In the genomic region with DNA sequence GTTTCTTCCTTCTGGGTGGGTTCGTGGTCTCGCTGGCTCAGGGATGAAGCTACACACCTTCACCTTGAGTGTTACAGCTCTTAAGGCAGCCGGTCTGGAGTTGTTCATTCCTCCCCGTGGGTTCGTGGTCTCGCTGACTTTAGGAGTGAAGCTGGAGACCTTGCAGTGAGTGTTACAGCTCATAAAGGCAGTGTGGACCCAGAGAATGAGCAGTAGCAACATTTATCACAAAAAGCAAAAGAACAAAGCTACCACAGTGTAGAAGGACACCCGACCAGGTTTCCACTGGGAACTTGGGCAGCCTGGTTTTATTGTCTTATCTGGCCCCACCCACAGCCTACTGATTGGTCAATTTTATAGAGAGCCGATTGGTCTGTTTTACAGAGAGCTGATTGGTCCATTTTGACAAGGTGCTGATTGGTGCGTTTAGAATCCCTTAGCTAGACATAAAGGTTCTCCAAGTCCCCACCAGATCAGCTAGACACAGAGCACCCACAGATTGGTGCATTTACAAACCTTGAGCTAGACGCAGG, we compare ENCODE assay signal across 16 cellular contexts. TPM values are rescaled to one million over a fixed set of nuclear protein-coding genes. Genes with fewer than 3 reads are reported as not detected.
DNase-seq lines count a peak whose midpoint lies in the region; ATAC-seq, FAIRE-seq and TF ChIP-seq lines count a peak whose summit lies in the region.
"Had no signal": no experiment of that assay in that cellular context is flagged by ENCODE, and none has a peak within 500 bp of the region (broad histone marks: within the 10 kb centered on the region; RNA-seq: fewer than 3 reads in every experiment).

No MANE protein-coding gene starts in this region.

- H2BK15ac ChIP-seq in neuronal stem cell (ENCODE audit: low read length), result no peak overlapping the region

- no peaks in the 10 kb centered on the region for H3K9me1 ChIP-seq in K562 (ENCODE audit: control insufficient read depth, insufficient read depth, low read length)

- no peak overlapping the region for H3K9ac ChIP-seq in SK-N-SH
- H3K9ac ChIP-seq in K562 (ENCODE audit: insufficient read depth in 1 of 2, low read depth in 2 of 2, low read length in 2 of 2), result peak overlapping the region in 1 of 2 experiments; percentile 23; a peak in 1 of 4 replicates
- no peak overlapping the region for H3K9ac ChIP-seq in neuronal stem cell (ENCODE audit: low read depth, low read length, poor library complexity)
- H3K9ac ChIP-seq: BLaER1 had no signal

- H3K27me3 ChIP-seq in SK-N-SH (ENCODE audit: insufficient read depth) (no peaks in the 10 kb centered on the region), K562 (ENCODE audit: control insufficient read depth in 2 of 2, insufficient read depth in 2 of 2, low read length in 2 of 2) (no peaks in the 10 kb centered on the region; a peak in 1 of 5 replicates), neuronal stem cell (ENCODE audit: control insufficient read depth in 3 of 3, insufficient read depth in 3 of 3, low read depth in 1 of 3, low read length in 3 of 3) (peaks cover 0 to 7% (median 0%) of the 10 kb centered on the region in 3 experiments)
- H3K27me3 ChIP-seq: BLaER1 had no signal

- BruUV-seq in K562 (replicated peaks; lab: Mats Ljungman, UMichigan), result no TSS peak

- no peak overlapping the region for H2BK120ac ChIP-seq in neuronal stem cell (ENCODE audit: low read depth, low read length)

- H3K18ac ChIP-seq in neuronal stem cell (ENCODE audit: low read length), result no peak overlapping the region

- CTCF ChIA-PET in SK-N-SH (lab: Yijun Ruan, JAX) (no interaction called here), K562 (lab: Yijun Ruan, JAX; ENCODE audit: low intra/inter-chr PET ratio) (no interaction called here)
- CTCF ChIA-PET in activated naive CD4-positive, alpha-beta T cell treated with anti-CD3 and anti-CD28 coated beads for 36 hours (lab: Charles Lee), result interaction anchor here (0.6 kb wide), 1 partner anchor 360 kb away, joined by 4 read pairs; no protein-coding TSS in a partner anchor

- no peaks in the 10 kb centered on the region for H3K79me1 ChIP-seq in neuronal stem cell (ENCODE audit: low read depth, low read length)

- no peak overlapping the region for H3K27ac Mint-ChIP-seq in activated naive CD4-positive, alpha-beta T cell treated with anti-CD3 and anti-CD28 coated beads for 36 hours

- H3K4ac ChIP-seq in neuronal stem cell (ENCODE audit: low read length), result no peak overlapping the region

- H4K20me1 ChIP-seq in SK-N-SH (ENCODE audit: insufficient read depth), result no peaks in the 10 kb centered on the region
- no peaks in the 10 kb centered on the region for H4K20me1 ChIP-seq in K562 (replicated peaks; ENCODE audit: control insufficient read depth, insufficient read depth, low read length)
- H4K20me1 ChIP-seq: BLaER1 had no signal

- no peaks in the 10 kb centered on the region for H3K4me1 ChIP-seq in SK-N-SH (ENCODE audit: control insufficient read depth in 1 of 2, insufficient read depth in 2 of 2, low read depth in 1 of 2, low read length in 1 of 2)
- no peaks in the 10 kb centered on the region; a peak in 1 of 5 replicates for H3K4me1 ChIP-seq in K562 (replicated peaks in 1 of 2; ENCODE audit: control insufficient read depth in 2 of 2, insufficient read depth in 2 of 2, low read length in 2 of 2)
- H3K4me1 ChIP-seq in neuronal stem cell (ENCODE audit: control insufficient read depth in 2 of 2, insufficient read depth in 1 of 2, low read depth in 1 of 2, low read length in 2 of 2), result no peaks in the 10 kb centered on the region
- H3K4me1 ChIP-seq: BLaER1, HAP-1 had no signal

- DNase-seq in SK-N-SH, result no peak
- peak in 1 of 4 experiments; percentile 27 for DNase-seq in K562 (ENCODE audit: extremely low read depth in 1 of 4, low spot score in 3 of 4)
- DNase-seq in neuronal stem cell (ENCODE audit: low spot score), result no peak
- DNase-seq in activated naive CD4-positive, alpha-beta T cell treated with anti-CD3 and anti-CD28 coated beads for 36 hours, result no peak
- DNase-seq in NCI-H1436 (lab: John Stamatoyannopoulos, UW), result no peak
- DNase-seq in erythroblast (lab: John Stamatoyannopoulos, UW), result no peak
- DNase-seq: CD4-positive, alpha-beta memory T cell; DMS153; DMS79; GDM1 had no signal

- no peak for ATAC-seq in SK-N-SH treated with all-trans-retinoic acid at 6 μM for 48 hours
- peak; percentile 80 for ATAC-seq in K562
- ATAC-seq: GM12878 had no signal

- H3K9me3 ChIP-seq in SK-N-SH (no peaks in the 10 kb centered on the region), K562 (replicated peaks; ENCODE audit: control insufficient read depth, insufficient read depth, low read depth, low read length) (no peaks in the 10 kb centered on the region; the same call in 1 of the 2 replicates), neuronal stem cell (replicated peaks in 1 of 2; ENCODE audit: control insufficient read depth in 2 of 2, insufficient read depth in 1 of 2, low read depth in 1 of 2, low read length in 2 of 2) (peaks cover 0 to 1% of the 10 kb centered on the region in 2 donors)
- H3K9me3 ChIP-seq: HAP-1 had no signal

- no peak overlapping the region for H4K91ac ChIP-seq in neuronal stem cell (ENCODE audit: low read depth, low read length, poor library complexity)

- no peaks in the 10 kb centered on the region for H3K9me3 Mint-ChIP-seq in activated naive CD4-positive, alpha-beta T cell treated with anti-CD3 and anti-CD28 coated beads for 36 hours
- H3K9me3 Mint-ChIP-seq: CD4-positive, alpha-beta memory T cell had no signal

- TF ChIP-seq POLR2A in K562 (conservative IDR thresholded peaks at IDR 0.05), result peak; percentile 52; the same call in 1 of the 2 replicates
- no peak for TF ChIP-seq POLR2A in erythroblast (IDR thresholded peaks at IDR 0.05; ENCODE audit: low read length)

- peak; percentile 56 for FAIRE-seq in K562 (lab: Jason Lieb, UNC)
- FAIRE-seq: GM12878 had no signal

- H3K9me2 ChIP-seq in SK-N-SH, result no peaks in the 10 kb centered on the region

- intact Hi-C loops in K562 (cut with micrococcal nuclease), result loop anchor here (10.0 kb wide), 1 partner anchor 157 kb away; no protein-coding TSS in a partner anchor
- intact Hi-C loops in activated naive CD4-positive, alpha-beta T cell treated with anti-CD3 and anti-CD28 coated beads for 36 hours (cut with micrococcal nuclease), result no loop called here

- H3K4me1 Mint-ChIP-seq in activated naive CD4-positive, alpha-beta T cell treated with anti-CD3 and anti-CD28 coated beads for 36 hours (ENCODE audit: low read depth), result no peaks in the 10 kb centered on the region

- H3K36me3 ChIP-seq in SK-N-SH (replicated peaks in 1 of 2; ENCODE audit: control insufficient read depth in 1 of 2, insufficient read depth in 2 of 2, low read length in 1 of 2) (no peaks in the 10 kb centered on the region), K562 (ENCODE audit: control insufficient read depth, insufficient read depth, low read length) (no peaks in the 10 kb centered on the region), neuronal stem cell (replicated peaks in 1 of 2; ENCODE audit: control insufficient read depth in 2 of 2, insufficient read depth in 2 of 2, low read length in 2 of 2) (no peaks in the 10 kb centered on the region)
- H3K36me3 ChIP-seq: BLaER1, HAP-1 had no signal

- in situ Hi-C loops in K562 (cut with MboI), result no loop called here

- no peak overlapping the region for H4K8ac ChIP-seq in neuronal stem cell (ENCODE audit: low read depth, low read length)

- H3K27ac ChIP-seq in SK-N-SH (ENCODE audit: low read depth in 2 of 2, low read length in 1 of 2) (no peak overlapping the region), K562 (ENCODE audit: extremely low read depth, low read depth, low read length) (no peak overlapping the region; the same call in 2 of the 3 replicates), neuronal stem cell (replicated peaks; ENCODE audit: low read length) (no peak overlapping the region)
- H3K27ac ChIP-seq: 22Rv1, BLaER1 had no signal

- POLR2A ChIA-PET in SK-N-SH (lab: Yijun Ruan, JAX), result no interaction called here
- POLR2A ChIA-PET in K562 (lab: Yijun Ruan, JAX), result interaction anchor here (0.6 to 2.2 kb wide), 5 partner anchors 9 to 63 kb away, joined by 3 to 13 read pairs (median 4); no protein-coding TSS in a partner anchor

- TF ChIP-seq RAD21 in SK-N-SH (IDR thresholded peaks at IDR 0.05; ENCODE audit: low read length) (no peak), K562 (CRISPR knock-in tag; conservative IDR thresholded peaks at IDR 0.05 in 1 of 2, IDR thresholded peaks at IDR 0.05 in 1 of 2) (no peak)

- no peak overlapping the region for H3K4me3 ChIP-seq in SK-N-SH (ENCODE audit: low read depth in 2 of 2, low read length in 1 of 2)
- H3K4me3 ChIP-seq in K562, result peak overlapping the region; percentile 27
- no peak overlapping the region for H3K4me3 ChIP-seq in neuronal stem cell (ENCODE audit: low read length in 2 of 2)
- H3K4me3 ChIP-seq: BLaER1, GM12878, HAP-1 had no signal

- H2BK5ac ChIP-seq in neuronal stem cell (ENCODE audit: low read length), result no peak overlapping the region

- H3F3A ChIP-seq in SK-N-SH (replicated peaks; ENCODE audit: insufficient read depth), result no peaks in the 10 kb centered on the region

- H3K4me3 Mint-ChIP-seq in activated naive CD4-positive, alpha-beta T cell treated with anti-CD3 and anti-CD28 coated beads for 36 hours, result no peak overlapping the region
- H3K4me3 Mint-ChIP-seq: CD14-positive monocyte; CD4-positive, alpha-beta memory T cell had no signal

- H2AFZ ChIP-seq in SK-N-SH (ENCODE audit: low read depth) (0 out of 2 replicates have a peak overlapping the region, but pooled peaks have one; percentile 7), K562 (ENCODE audit: low read depth, low read length) (peak overlapping the region; percentile 75), neuronal stem cell (ENCODE audit: low read length) (peak overlapping the region; percentile 35)

- H3K27me3 Mint-ChIP-seq in activated naive CD4-positive, alpha-beta T cell treated with anti-CD3 and anti-CD28 coated beads for 36 hours (ENCODE audit: low read depth), result no peaks in the 10 kb centered on the region

- H3K4me2 ChIP-seq in SK-N-SH (no peak overlapping the region), K562 (ENCODE audit: insufficient read depth, low read length) (peak overlapping the region; percentile 64), neuronal stem cell (ENCODE audit: insufficient read depth, low read length, poor library complexity, severe bottlenecking) (no peak overlapping the region)
- H3K4me2 ChIP-seq: BLaER1 had no signal

- no peaks in the 10 kb centered on the region for H3K36me3 Mint-ChIP-seq in activated naive CD4-positive, alpha-beta T cell treated with anti-CD3 and anti-CD28 coated beads for 36 hours (ENCODE audit: low read depth)
- H3K36me3 Mint-ChIP-seq: CD14-positive monocyte; CD4-positive, alpha-beta memory T cell had no signal

- H3K14ac ChIP-seq in neuronal stem cell (ENCODE audit: low read length), result no peak overlapping the region

- no peak overlapping the region for H2BK12ac ChIP-seq in neuronal stem cell (ENCODE audit: low read length)

- 47% methylated on average over 9 of the region's 10 CpGs for WGBS in SK-N-SH (ENCODE audit: low lambda C conversion rate)
- whole genome bisulfite sequencing in K562 (ENCODE audit: insufficient coverage, low coverage, missing lambda C conversion rate), result 20% methylated on average over 10 of the region's 10 CpGs
- WGBS in neuronal stem cell (ENCODE audit: extremely low coverage in 2 of 2, insufficient read length in 2 of 2, insufficient replicate concordance in 1 of 2), 2 donors, result no CpG with 5 or more reads among the region's 10 CpGs

- no peak for TF ChIP-seq EP300 in SK-N-SH (IDR thresholded peaks at IDR 0.05; ENCODE audit: borderline replicate concordance in 1 of 2, low read depth in 1 of 2, low read length in 1 of 2)
- no peak for TF ChIP-seq EP300 in K562 (IDR thresholded peaks at IDR 0.05; ENCODE audit: low read length)

- H3K79me2 ChIP-seq in SK-N-SH (ENCODE audit: insufficient read depth) (no peaks in the 10 kb centered on the region), K562 (ENCODE audit: control insufficient read depth, insufficient read depth, low read length) (no peaks in the 10 kb centered on the region)

- H2AK5ac ChIP-seq in neuronal stem cell (ENCODE audit: low read depth, low read length), result no peak overlapping the region

- no peak overlapping the region for H3K23ac ChIP-seq in neuronal stem cell (ENCODE audit: low read depth, low read length, poor library complexity)

- TF ChIP-seq CTCF in SK-N-SH (IDR thresholded peaks at IDR 0.05) (no peak), K562 (IDR thresholded peaks at IDR 0.05 in 2 of 3, conservative IDR thresholded peaks at IDR 0.05 in 1 of 3; ENCODE audit: insufficient read depth in 2 of 3, low read depth in 1 of 3, low read length in 3 of 3) (no peak)

RNA-seq across cellular contexts. Expression of gene ROCK1, which starts 20.2 kb away (rescaled TPM):
- polyA plus RNA-seq in SK-N-SH (2012; rRNA removed) (4.9 and 6.7 TPM in 2 replicates), K562 (2011; rRNA removed) (14.4 and 17.7 TPM in 2 replicates), K562 (2014; fragmentation: Illumina TruSeq; extraction: Trizol) (19.9 and 24.0 TPM in 2 replicates), K562 (2014; fragmentation: Nextera tagmentation; extraction: Ambion mirVana) (1 to 10 TPM; 7.4 to 8.9 TPM), K562 (2014; rRNA removed) (8.7 and 16.7 TPM in 2 replicates)
- 6.7 and 9.7 TPM in 2 replicates for polyA plus RNA-seq in SK-N-SH (2012; cell fraction: cytosol; rRNA removed)
- 12.3 and 22.5 TPM in 2 replicates for polyA plus RNA-seq in SK-N-SH (2012; cell fraction: nucleus; rRNA removed)
- total RNA-seq in K562 (2011; cell fraction: chromatin; rRNA removed; ENCODE audit: low replicate concordance), result 16.4 and 85.2 TPM in 2 replicates
- total RNA-seq in K562 (2011; cell fraction: nucleolus; rRNA removed), result 11.3 and 12.5 TPM in 2 replicates
- 28.6 and 32.6 TPM in 2 replicates for total RNA-seq in K562 (2011; cell fraction: nucleoplasm; rRNA removed)
- total RNA-seq in K562 (2014; rRNA removed) (11.3 and 11.9 TPM in 2 replicates), K562 (2014; rRNA removed; fragmentation: Illumina TruSeq; extraction: Trizol) (28.6 and 30.3 TPM in 2 replicates), K562 (2015; rRNA removed; fragmentation: Illumina TruSeq; extraction: Trizol) (22.8 and 23.6 TPM in 2 replicates), K562 (2021) (20.8 and 22.0 TPM in 2 replicates)
- 1.9 and 2.7 TPM in 2 replicates for polyA plus RNA-seq in K562 (2011; cell fraction: cytosol; rRNA removed)
- polyA plus RNA-seq in K562 (2011; cell fraction: nucleus; rRNA removed), result 9.8 and 12.5 TPM in 2 replicates
- polyA plus RNA-seq in K562 (2012), result 16.7 and 17.0 TPM in 2 replicates
- 29.5 and 43.1 TPM in 2 replicates for polyA minus RNA-seq in K562 (2011; rRNA and poly(A)+ RNA removed)
- polyA minus RNA-seq in K562 (2011; cell fraction: cytosol; rRNA and poly(A)+ RNA removed), result 13.0 and 14.6 TPM in 2 replicates
- 21.5 and 35.8 TPM in 2 replicates for polyA minus RNA-seq in K562 (2011; cell fraction: nucleus; rRNA and poly(A)+ RNA removed)
- 32.4 TPM for polyA plus RNA-seq in neuronal stem cell (2013, experiment 1 of 2)
- polyA plus RNA-seq in neuronal stem cell (2013, experiment 2 of 2), result 36.2 TPM
- total RNA-seq in activated naive CD4-positive, alpha-beta T cell treated with anti-CD3 and anti-CD28 coated beads for 36 hours, result 10 to 100 TPM; 49.8 to 51.5 TPM

Comparison
In these comparisons a context has a peak if more than half of its experiments do, and no peak if none do; other contexts are left out.
1. H2AFZ ChIP-seq: peak in every context shown above with its lines; median percentile 75 in K562; 35 in neuronal stem cell; 7 in SK-N-SH.